In genomic region chr5:134092875-134093274, GRCh38 we compare ENCODE assay signal across 12 cellular contexts. TPM values are rescaled to one million over a fixed set of nuclear protein-coding genes. Genes with fewer than 3 reads are reported as not detected.
DNase-seq lines count a peak whose midpoint lies in the region; ATAC-seq and TF ChIP-seq lines count a peak whose summit lies in the region.
"Had no signal": no experiment of that assay in that cellular context is flagged by ENCODE, and none has a peak within 500 bp of the region (broad histone marks: within the 10 kb centered on the region; RNA-seq: fewer than 3 reads in every experiment).

No MANE protein-coding gene starts in this region.

- H3K27me3 Mint-ChIP-seq in activated naive CD4-positive, alpha-beta T cell treated with anti-CD3 and anti-CD28 coated beads, Interleukin-2, amount 50 U/mL, for 24 hours = no peaks in the 10 kb centered on the region
- no peaks in the 10 kb centered on the region for H3K27me3 Mint-ChIP-seq in glutamatergic neuron (ENCODE audit: unreplicated experiment)

- no peaks in the 10 kb centered on the region for H3K9me3 Mint-ChIP-seq in activated naive CD4-positive, alpha-beta T cell treated with anti-CD3 and anti-CD28 coated beads, Interleukin-2, amount 50 U/mL, for 24 hours
- no peaks in the 10 kb centered on the region for H3K9me3 Mint-ChIP-seq in glutamatergic neuron (ENCODE audit: unreplicated experiment)
- H3K9me3 Mint-ChIP-seq: natural killer cell had no signal

- peak overlapping the region; percentile 94 for H3K27ac Mint-ChIP-seq in activated naive CD4-positive, alpha-beta T cell treated with anti-CD3 and anti-CD28 coated beads, Interleukin-2, amount 50 U/mL, for 24 hours
- no peak overlapping the region for H3K27ac Mint-ChIP-seq in glutamatergic neuron (ENCODE audit: unreplicated experiment)
- H3K27ac Mint-ChIP-seq: natural killer cell had no signal

- intact Hi-C loops in mucosa of descending colon (cut with DNase I, micrococcal nuclease) (no loop called here), Right ventricle myocardium superior (cut with DNase I) (no loop called here)

- TF ChIP-seq CTCF in mucosa of descending colon (IDR thresholded peaks at IDR 0.05) = no peak
- no peak for TF ChIP-seq CTCF in glutamatergic neuron (IDR thresholded peaks at IDR 0.05; ENCODE audit: partially characterized antibody, unreplicated experiment)

- H3K9me3 ChIP-seq in mucosa of descending colon = no peaks in the 10 kb centered on the region

- H3K4me3 Mint-ChIP-seq in activated naive CD4-positive, alpha-beta T cell treated with anti-CD3 and anti-CD28 coated beads, Interleukin-2, amount 50 U/mL, for 24 hours = peak overlapping the region; percentile 71
- no peak overlapping the region for H3K4me3 Mint-ChIP-seq in glutamatergic neuron (ENCODE audit: unreplicated experiment)
- H3K4me3 Mint-ChIP-seq: natural killer cell had no signal

- ATAC-seq in mucosa of descending colon = peak; percentile 88
- no peak for ATAC-seq in Right ventricle myocardium superior (ENCODE audit: poor library complexity)
- ATAC-seq: natural killer cell had no signal

- no peak overlapping the region for H3K4me3 ChIP-seq in Jurkat, Clone E6-1 (ENCODE audit: low read length)
- no peak overlapping the region for H3K4me3 ChIP-seq in mucosa of descending colon

- H3K4me1 ChIP-seq in mucosa of descending colon (ENCODE audit: low read depth) = peaks cover 33% of the 10 kb centered on the region

- H3K36me3 ChIP-seq in mucosa of descending colon (ENCODE audit: low read depth) = no peaks in the 10 kb centered on the region

- DNase-seq in DMS53 (lab: John Stamatoyannopoulos, UW) (peak; percentile 69), DMS53 treated with DMSO at 0.1 percent for 48 hours (lab: John Stamatoyannopoulos, UW; ENCODE audit: unreplicated experiment) (no peak), mucosa of descending colon (peak in 1 of 3 donors; percentile 57), RPMI8226 (no peak), Right ventricle myocardium superior (no peak), glutamatergic neuron (no peak)
- DNase-seq in Jurkat, Clone E6-1 (ENCODE audit: low read depth, low spot score) = peak; percentile 60
- DNase-seq: natural killer cell; NCI-H1092 treated with DMSO at 0.1 percent for 48 hours; OCI-M1; stimulated activated naive CD4-positive, alpha-beta T cell treated with Interleukin-2 at 50 U/mL for 16 hours had no signal

- peaks cover 87% of the 10 kb centered on the region for H3K4me1 Mint-ChIP-seq in activated naive CD4-positive, alpha-beta T cell treated with anti-CD3 and anti-CD28 coated beads, Interleukin-2, amount 50 U/mL, for 24 hours
- no peaks in the 10 kb centered on the region for H3K4me1 Mint-ChIP-seq in glutamatergic neuron (ENCODE audit: low read depth, unreplicated experiment)

- H3K36me3 Mint-ChIP-seq in activated naive CD4-positive, alpha-beta T cell treated with anti-CD3 and anti-CD28 coated beads, Interleukin-2, amount 50 U/mL, for 24 hours = peaks cover 3% of the 10 kb centered on the region
- H3K36me3 Mint-ChIP-seq in glutamatergic neuron (ENCODE audit: unreplicated experiment) = no peaks in the 10 kb centered on the region
- H3K36me3 Mint-ChIP-seq: natural killer cell had no signal

RNA-seq across cellular contexts. Expression of gene TCF7, which starts 21.6 kb away (rescaled TPM):
- 266 TPM for polyA plus RNA-seq in Jurkat, Clone E6-1 (2012; ENCODE audit: insufficient read depth, insufficient read length)
- 1 to 10 TPM; 1.9 to 6.8 (median 4.4) TPM for total RNA-seq in mucosa of descending colon
- 2.2 TPM for total RNA-seq in Right ventricle myocardium superior
- total RNA-seq in glutamatergic neuron (ENCODE audit: unreplicated experiment) = 5.8 TPM

Comparison
In these comparisons a context has a peak if more than half of its experiments do, and no peak if none do; other contexts are left out.
1. DNase-seq: peak in DMS53 (single experiment) and Jurkat, Clone E6-1 (single experiment); none in DMS53 treated with DMSO at 0.1 percent for 48 hours (single experiment), RPMI8226 (single experiment), Right ventricle myocardium superior (single experiment) and glutamatergic neuron (single experiment).